Comparison of ENCODE assay signal across 2 cellular contexts in genomic region chr1:241532173-241532553, GRCh38.
TF ChIP-seq lines count a peak whose summit lies in the region.

KMO (plus strand) TSS chr1:241532378; CDS start chr1:241532445, 67 bp downstream.

TF ChIP-seq in IMR-90, 13 proteins besides CTCF, POLR2A, EP300 and RAD21:
- TF ChIP-seq CEBPB (IDR thresholded peaks at IDR 0.05; ENCODE audit: low read depth, low read length) (no peak), MAFK (IDR thresholded peaks at IDR 0.05; ENCODE audit: low read depth, low read length) (no peak), USF2 (IDR thresholded peaks at IDR 0.05; ENCODE audit: low read depth, low read length) (no peak), NFE2L2 (IDR thresholded peaks at IDR 0.05; ENCODE audit: low read depth, low read length) (no peak), BHLHE40 (IDR thresholded peaks at IDR 0.05; ENCODE audit: low read depth, low read length) (no peak), CHD1 (IDR thresholded peaks at IDR 0.05; ENCODE audit: low read depth, low read length) (no peak), RCOR1 (IDR thresholded peaks at IDR 0.05; ENCODE audit: insufficient replicate concordance, low read length) (no peak), SMC3 (IDR thresholded peaks at IDR 0.05; ENCODE audit: low read depth, low read length) (no peak), ELK1 (IDR thresholded peaks at IDR 0.05; ENCODE audit: borderline replicate concordance, low read depth, low read length) (no peak), MAZ (IDR thresholded peaks at IDR 0.05; ENCODE audit: borderline replicate concordance, low read depth, low read length) (no peak), RFX5 (IDR thresholded peaks at IDR 0.05; ENCODE audit: low read depth, low read length) (no peak)

TF ChIP-seq in K562, 482 proteins besides CTCF, POLR2A, EP300 and RAD21:
- TF ChIP-seq RFX7 (CRISPR knock-in tag; IDR thresholded peaks at IDR 0.05) (no peak), ZBTB33 (CRISPR knock-in tag; IDR thresholded peaks at IDR 0.05) (no peak), NCOA2 (IDR thresholded peaks at IDR 0.05; ENCODE audit: partially characterized antibody in 2 of 2) (no peak), PKNOX1 (IDR thresholded peaks at IDR 0.05) (peak; percentile 66), MEIS2 (IDR thresholded peaks at IDR 0.05; ENCODE audit: partially characterized antibody) (peak; percentile 13), RCOR1 (IDR thresholded peaks at IDR 0.05; ENCODE audit: borderline replicate concordance in 1 of 2, low read depth in 2 of 2, low read length in 2 of 2) (peak in 1 of 2 experiments; percentile 46; a peak in 1 of 4 replicates), RNF2 (IDR thresholded peaks at IDR 0.05) (no peak), CHD1 (IDR thresholded peaks at IDR 0.05; ENCODE audit: low read length) (no peak), XRCC5 (IDR thresholded peaks at IDR 0.05; ENCODE audit: low read depth, low read length) (no peak), MBD2 (IDR thresholded peaks at IDR 0.05; ENCODE audit: borderline replicate concordance, low read depth) (no peak), KDM1A (IDR thresholded peaks at IDR 0.05) (peak; percentile 74 to 83), SRSF9 (IDR thresholded peaks at IDR 0.05; ENCODE audit: borderline replicate concordance, low read depth, low read length) (no peak), ZFP91 (CRISPR knock-in tag; IDR thresholded peaks at IDR 0.05) (no peak), HNRNPH1 (optimal IDR thresholded peaks at IDR 0.05; ENCODE audit: low read depth, low read length) (no peak), IRF2 (CRISPR knock-in tag; IDR thresholded peaks at IDR 0.05) (no peak), JUND (IDR thresholded peaks at IDR 0.05; ENCODE audit: borderline replicate concordance, low read depth, low read length) (no peak), JUND (tag; IDR thresholded peaks at IDR 0.05; ENCODE audit: borderline replicate concordance, low read depth, low read length) (0 out of 3 replicates have a peak, but pooled peaks have one; percentile 4), ZNF512 (tag; IDR thresholded peaks at IDR 0.05) (peak; percentile 49; the same call in 1 of the 2 replicates), FOXK2 (conservative IDR thresholded peaks at IDR 0.05 in 1 of 2, IDR thresholded peaks at IDR 0.05 in 1 of 2; ENCODE audit: low read depth in 2 of 2) (no peak)
